ENCODE assay signal across 8 cellular contexts in the genomic region with DNA sequence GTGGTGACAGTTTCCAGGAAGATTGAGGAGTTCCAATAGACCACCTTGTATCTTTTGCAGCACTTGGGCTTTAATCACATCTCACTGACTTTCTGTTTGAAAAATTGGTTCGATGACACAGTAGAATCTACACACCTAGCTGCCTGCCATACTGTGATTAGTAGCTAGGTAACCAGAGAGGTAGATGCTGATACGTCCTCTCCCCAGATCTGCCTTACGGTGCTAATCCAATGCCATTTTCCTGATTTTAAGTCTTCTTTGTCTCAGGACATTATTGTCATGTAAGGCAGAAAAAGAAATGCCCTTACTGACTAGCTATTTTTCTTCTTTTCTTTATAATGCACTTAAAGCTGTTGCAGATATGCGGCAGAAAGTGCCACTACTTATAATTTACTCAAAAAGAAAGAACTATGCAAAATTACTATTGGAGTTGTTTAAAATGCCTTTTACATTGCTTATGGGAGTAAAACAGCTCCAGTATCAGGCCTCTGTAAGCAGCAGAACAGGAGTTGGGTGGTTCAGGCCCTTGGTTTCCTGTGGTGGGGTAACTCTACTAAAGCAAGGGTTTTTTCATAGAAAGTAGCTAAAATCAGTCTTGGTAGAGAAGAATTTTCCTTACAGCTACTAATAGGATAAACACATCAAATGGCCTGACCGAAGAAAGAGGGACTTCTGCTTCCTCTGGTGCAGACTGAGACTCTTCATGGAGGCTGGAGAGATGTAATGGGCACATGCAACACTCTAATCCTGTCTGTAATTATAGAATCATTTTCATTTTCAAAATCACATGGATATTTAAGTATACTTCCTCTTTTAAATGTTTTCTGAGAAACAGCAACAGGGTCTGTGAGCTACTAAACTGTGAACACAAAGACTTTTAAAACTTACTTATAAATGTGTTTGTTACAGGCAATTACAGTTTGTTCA.
DNase-seq lines count a peak whose midpoint lies in the region; ATAC-seq and TF ChIP-seq lines count a peak whose summit lies in the region.

No MANE protein-coding gene starts in this region.

- ATAC-seq in GM18511 (IDR thresholded peaks at IDR 0.05; ENCODE audit: unreplicated experiment) (peak; percentile 61), GM21825 (IDR thresholded peaks at IDR 0.05; ENCODE audit: unreplicated experiment) (peak; percentile 57), memory B cell (ENCODE audit: low read depth) (peak; percentile 91), GM18519 (IDR thresholded peaks at IDR 0.05; ENCODE audit: low FRiP score, unreplicated experiment) (no peak)

- intact Hi-C loops in Calu3 (cut with micrococcal nuclease; ENCODE audit: unreplicated experiment) (loop anchor here (10.0 kb wide), 1 partner anchor 85 kb away; no protein-coding TSS in a partner anchor), head of caudate nucleus (cut with DNase I) (no loop called here)

- DNase-seq in MV-4-11 (lab: John Stamatoyannopoulos, UW), result peak; percentile 87
- DNase-seq in memory B cell (ENCODE audit: low spot score in 2 of 2), result peak in 1 of 2 donors; percentile 7
- DNase-seq in Calu3, result no peak
- DNase-seq in NCI-H1694 treated with DMSO at 0.1 percent for 48 hours (lab: John Stamatoyannopoulos, UW), result no peak
- DNase-seq in head of caudate nucleus, result no peak

- H3K4me1 Mint-ChIP-seq in memory B cell (peaks cover 32% of the 10 kb centered on the region), Calu3 (ENCODE audit: low read depth, unreplicated experiment) (peaks cover 11% of the 10 kb centered on the region)

- CTCF ChIA-PET in Calu3 (lab: Charles Lee), result interaction anchor here (0.6 kb wide), 1 partner anchor 540 kb away, joined by 4 read pairs; no protein-coding TSS in a partner anchor

- H3K27ac Mint-ChIP-seq in memory B cell (peak overlapping the region; percentile 90), Calu3 (ENCODE audit: unreplicated experiment) (no peak overlapping the region)

- no peak for TF ChIP-seq CTCF in Calu3 (IDR thresholded peaks at IDR 0.05; ENCODE audit: unreplicated experiment)

- BruUV-seq in Calu3 (replicated peaks; lab: Mats Ljungman, UMichigan), result no TSS peak

- H3K9me3 Mint-ChIP-seq in memory B cell (no peaks in the 10 kb centered on the region), Calu3 (ENCODE audit: low read depth, unreplicated experiment) (no peaks in the 10 kb centered on the region)

- H3K36me3 Mint-ChIP-seq in memory B cell (peaks cover 4% of the 10 kb centered on the region), Calu3 (ENCODE audit: insufficient read depth, unreplicated experiment) (no peaks in the 10 kb centered on the region)

- H3K4me3 Mint-ChIP-seq in memory B cell (peak overlapping the region; percentile 52), Calu3 (ENCODE audit: low read depth, unreplicated experiment) (no peak overlapping the region)

- H3K27me3 Mint-ChIP-seq in memory B cell (no peaks in the 10 kb centered on the region), Calu3 (ENCODE audit: unreplicated experiment) (no peaks in the 10 kb centered on the region)
